ENCODE assay signal across 1 cellular context in the genomic region with DNA sequence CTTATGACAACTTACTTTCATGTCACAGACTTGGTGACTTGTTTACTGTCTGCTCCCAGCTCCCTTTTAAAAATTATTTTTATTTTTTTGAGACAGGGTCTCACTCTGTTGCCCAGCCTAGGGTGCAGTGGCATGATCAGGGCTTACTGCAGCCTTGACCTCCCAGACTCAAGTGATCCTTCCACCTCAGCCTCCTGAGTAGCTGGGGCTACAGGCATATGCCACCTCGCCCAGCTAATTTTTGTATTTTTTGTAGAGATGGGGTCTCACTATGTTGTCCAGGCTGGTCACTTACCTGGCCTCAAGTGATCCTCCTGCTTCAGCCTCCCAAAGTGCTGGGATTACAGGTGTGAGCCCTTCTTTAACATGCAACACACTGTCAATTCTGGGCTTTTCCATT.
TF ChIP-seq lines count a peak whose summit lies in the region.
"Not testable (repeated sequence)": the region's sequence is repeated elsewhere in the genome, so short reads cannot be mapped to it uniquely, and the experiment has no call there.

No MANE protein-coding gene starts in this region.

- not testable (repeated sequence) for H3K27ac ChIP-seq in HEK293 (ENCODE audit: extremely low read depth, low read depth, low read length)

- H3K4me1 ChIP-seq in HEK293 (ENCODE audit: control insufficient read depth, insufficient read depth, low read length), result not testable (repeated sequence)

- H3K36me3 ChIP-seq in HEK293 (ENCODE audit: control insufficient read depth in 2 of 2, insufficient read depth in 1 of 2, low read length in 2 of 2), result not testable (repeated sequence)

- H3K9me3 ChIP-seq in HEK293 (ENCODE audit: control insufficient read depth, insufficient read depth, low read depth, low read length), result not testable (repeated sequence)

- CTCF ChIA-PET in HEK293 (lab: Yijun Ruan, JAX), result not testable (repeated sequence)

- not testable (repeated sequence) for TF ChIP-seq CTCF in HEK293 (tag by site-specific recombination; IDR thresholded peaks at IDR 0.05)

- H3K4me3 ChIP-seq in HEK293 (ENCODE audit: low read depth, low read length), result not testable (repeated sequence)

- POLR2A ChIA-PET in HEK293 (lab: Yijun Ruan, JAX), result not testable (repeated sequence)

TF ChIP-seq in HEK293, 187 proteins besides CTCF, POLR2A, EP300 and RAD21:
- TF ChIP-seq ZNF121 (tag by site-specific recombination; IDR thresholded peaks at IDR 0.05), result peak; percentile 92
TF ChIP-seq in HEK293: peak in this region for 1; not testable (repeated sequence) for 186.
